8 cellular contexts compared by ENCODE assay signal in genomic region chr17:16419929-16420271, GRCh38. TPM values are rescaled to one million over a fixed set of nuclear protein-coding genes. Genes with fewer than 3 reads are reported as not detected.
DNase-seq lines count a peak whose midpoint lies in the region; ATAC-seq lines count a peak whose summit lies in the region.
"Had no signal": no experiment of that assay in that cellular context is flagged by ENCODE, and none has a peak within 500 bp of the region (broad histone marks: within the 10 kb centered on the region; RNA-seq: fewer than 3 reads in every experiment).

No MANE protein-coding gene starts in this region.

- 68 to 78% methylated on average over 10 of the region's 10 CpGs for WGBS in esophagus, 2 donors

- H3K27me3 ChIP-seq in esophagus (ENCODE audit: control insufficient read depth in 1 of 2, insufficient read depth in 2 of 2, low read length in 2 of 2) = no peaks in the 10 kb centered on the region
- H3K27me3 ChIP-seq: neutrophil had no signal

- H3K9me3 ChIP-seq in esophagus (ENCODE audit: control insufficient read depth in 2 of 2, insufficient read depth in 1 of 2, low read depth in 1 of 2, low read length in 1 of 2) = no peaks in the 10 kb centered on the region
- H3K9me3 ChIP-seq: neutrophil had no signal

- DNase-seq in UCSD-AML1 (lab: John Stamatoyannopoulos, UW; ENCODE audit: unreplicated experiment) (peak; percentile 55), NCI-H524 (lab: John Stamatoyannopoulos, UW) (no peak)
- peak; percentile 72 for DNase-seq in stimulated activated naive CD8-positive, alpha-beta T cell treated with anti-CD3 and anti-CD28 coated beads, Interleukin-15, Interleukin-2, amounts not matched to agents 100 U/mL and 50 U/mL, for 24 hours

- H3K27ac ChIP-seq in esophagus (ENCODE audit: low read depth in 2 of 2, low read length in 1 of 2) = peak overlapping the region; percentile 66 to 75
- H3K27ac ChIP-seq: neutrophil had no signal

- no peak overlapping the region for H3K4me3 ChIP-seq in esophagus (ENCODE audit: low read depth in 1 of 2, low read length in 2 of 2)

- ATAC-seq in HG02981 (IDR thresholded peaks at IDR 0.05; ENCODE audit: unreplicated experiment) (peak; percentile 2), GM21619 (IDR thresholded peaks at IDR 0.05; ENCODE audit: unreplicated experiment) (no peak), GM19467 (IDR thresholded peaks at IDR 0.05; ENCODE audit: unreplicated experiment) (no peak)
- peak; percentile 12 for ATAC-seq in stimulated activated naive CD8-positive, alpha-beta T cell treated with anti-CD3 and anti-CD28 coated beads, Interleukin-15, Interleukin-2, amounts not matched to agents 100 U/mL and 50 U/mL, for 24 hours

- peaks cover 0 to 10% of the 10 kb centered on the region in 2 donors for H3K4me1 ChIP-seq in esophagus (ENCODE audit: control insufficient read depth in 2 of 2, insufficient read depth in 2 of 2, low read length in 1 of 2)

- peaks cover 0 to 6% of the 10 kb centered on the region in 2 donors for H3K36me3 ChIP-seq in esophagus (ENCODE audit: control insufficient read depth in 2 of 2, insufficient read depth in 2 of 2, low read length in 1 of 2)

RNA-seq across cellular contexts. Expression of gene TRPV2, which starts 4.5 kb away (rescaled TPM):
- polyA plus RNA-seq in esophagus = 1 to 10 TPM; 2.7 to 2.8 TPM

RNA-seq across cellular contexts. Expression of gene UBB, which starts 39.0 kb away (rescaled TPM):
- 100 to 1,000 TPM; 260 to 626 TPM for polyA plus RNA-seq in esophagus

Comparison
In these comparisons a context has a peak if more than half of its experiments do, and no peak if none do; other contexts are left out.
1. ATAC-seq: peak in HG02981 (single experiment) and stimulated activated naive CD8-positive, alpha-beta T cell treated with anti-CD3 and anti-CD28 coated beads, Interleukin-15, Interleukin-2, amounts not matched to agents 100 U/mL and 50 U/mL, for 24 hours (single experiment); none in GM21619 (single experiment) and GM19467 (single experiment).
2. DNase-seq: peak in UCSD-AML1 (single experiment) and stimulated activated naive CD8-positive, alpha-beta T cell treated with anti-CD3 and anti-CD28 coated beads, Interleukin-15, Interleukin-2, amounts not matched to agents 100 U/mL and 50 U/mL, for 24 hours (single experiment); none in NCI-H524 (0 of 2).